In the genomic region with DNA sequence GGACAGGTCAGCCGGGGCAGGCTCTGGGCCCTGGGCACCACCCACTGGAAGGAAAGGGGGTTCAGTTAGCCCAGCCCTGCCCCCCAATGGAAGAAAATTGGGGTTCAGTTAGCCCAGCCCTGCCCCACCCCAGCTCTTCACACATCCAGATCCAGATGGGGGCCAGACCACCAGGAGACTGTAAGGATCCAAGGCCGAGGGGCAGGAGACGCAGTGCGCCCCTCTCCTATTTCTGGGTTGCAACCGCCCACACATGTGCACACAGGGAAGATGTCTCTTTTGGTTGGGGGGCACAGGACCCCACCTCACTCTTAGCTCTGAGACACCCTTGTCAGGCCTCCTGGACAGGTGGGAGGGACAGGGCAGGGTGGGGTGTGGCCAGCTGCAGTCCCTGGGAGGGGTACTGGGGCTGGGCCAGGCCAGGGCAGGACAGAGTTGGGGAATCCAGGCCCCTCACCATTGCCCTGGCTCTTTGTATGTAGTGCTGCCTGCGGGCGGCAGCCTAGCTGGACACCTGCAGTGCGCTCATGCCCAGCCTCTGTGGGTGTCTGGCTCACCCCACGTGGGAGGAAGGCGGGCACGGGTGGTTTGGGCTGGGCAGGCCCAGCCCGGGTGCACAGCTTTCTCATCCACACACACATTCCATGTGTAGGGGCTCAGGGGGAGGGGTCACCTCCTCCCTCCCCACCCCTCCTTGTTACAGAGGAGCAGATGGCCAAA, we compare ENCODE assay signal across 23 cellular contexts.
DNase-seq lines count a peak whose midpoint lies in the region; ATAC-seq and TF ChIP-seq lines count a peak whose summit lies in the region.
"Had no signal": no experiment of that assay in that cellular context is flagged by ENCODE, and none has a peak within 500 bp of the region (broad histone marks: within the 10 kb centered on the region; RNA-seq: fewer than 3 reads in every experiment).

No MANE protein-coding gene starts in this region.

- H3K27ac ChIP-seq in HEK293 (ENCODE audit: extremely low read depth, low read depth, low read length) (no peak overlapping the region), OCI-LY1 (ENCODE audit: low read depth, low read length, poor library complexity, severe bottlenecking) (peak overlapping the region; percentile 97), right cardiac atrium (ENCODE audit: low read length) (no peak overlapping the region), spleen (peak overlapping the region in 4 of 8 donors; percentile 53 to 86 (median 68))
- H3K27ac ChIP-seq: breast epithelium, lower lobe of right lung, neutrophil had no signal

- H3K9me2 ChIP-seq in OCI-LY1 (ENCODE audit: low read depth, low read length): no peaks in the 10 kb centered on the region

- ATAC-seq in right cardiac atrium: no peak
- ATAC-seq: activated T-cell treated with anti-CD3 and anti-CD28 coated beads, Interleukin-2, amount 50 U/mL, for 72 hours; CD8-positive, alpha-beta T cell; lower lobe of right lung had no signal

- H3K4me3 ChIP-seq in HEK293 (ENCODE audit: low read depth, low read length) (no peak overlapping the region), OCI-LY1 (ENCODE audit: low read depth, low read length, poor library complexity, severe bottlenecking) (no peak overlapping the region), right cardiac atrium (ENCODE audit: low read length) (no peak overlapping the region), spleen (no peak overlapping the region)
- H3K4me3 ChIP-seq: breast epithelium, lower lobe of right lung, Peyer's patch had no signal

- CTCF ChIA-PET in HEK293 (lab: Yijun Ruan, JAX): no interaction called here

- peak overlapping the region; percentile 59; the same call in 1 of the 2 replicates for H3K9ac ChIP-seq in OCI-LY1 (ENCODE audit: low read length)

- H3K9me3 ChIP-seq in HEK293 (ENCODE audit: control insufficient read depth, insufficient read depth, low read depth, low read length) (no peaks in the 10 kb centered on the region), OCI-LY1 (ENCODE audit: low read length) (no peaks in the 10 kb centered on the region), right cardiac atrium (ENCODE audit: control insufficient read depth, low read length) (no peaks in the 10 kb centered on the region), spleen (no peaks in the 10 kb centered on the region)
- H3K9me3 ChIP-seq: breast epithelium, lower lobe of right lung, neutrophil, Peyer's patch had no signal

- no peak overlapping the region for H2AFZ ChIP-seq in OCI-LY1 (ENCODE audit: low read length)

- 88% methylated on average over 12 of the region's 12 CpGs for WGBS in right cardiac atrium
- WGBS in spleen, 5 donors: 67 to 94% (median 77%) methylated on average over 4 to 12 of the region's 12 CpGs

- no peaks in the 10 kb centered on the region for H4K20me1 ChIP-seq in OCI-LY1 (ENCODE audit: insufficient read depth, low read length)

- DNase-seq in right cardiac atrium: peak; percentile 9 to 45 (median 30)
- DNase-seq in spleen: peak; percentile 81
- no peak for DNase-seq in C1 segment of cervical spinal cord (lab: John Stamatoyannopoulos, UW)
- no peak for DNase-seq in SIG-M5 (lab: John Stamatoyannopoulos, UW)
- DNase-seq in activated CD4-positive, CD25-positive, alpha-beta regulatory T cell (lab: John Stamatoyannopoulos, UW): no peak
- DNase-seq: activated CD4-positive, alpha-beta T cell treated with anti-CD3 and anti-CD28 coated beads for 4 hours; activated naive CD4-positive, alpha-beta T cell treated with anti-CD3 and anti-CD28 coated beads for 36 hours; activated T-cell treated with anti-CD3 and anti-CD28 coated beads, Interleukin-2, amount 50 U/mL, for 72 hours; amniotic stem cell; CD8-positive, alpha-beta T cell; cortex of kidney; lower lobe of right lung; MV-4-11; NCI-H1694; NCI-H2171; Peyer's patch; stimulated activated CD4-positive, alpha-beta T cell treated with anti-CD3 and anti-CD28 coated beads, Interleukin-4, amount 100 ng/mL, for 1 hour; stimulated activated naive CD4-positive, alpha-beta T cell treated with Interleukin-2 at 50 U/mL for 16 hours; trophoblast cell had no signal

- H3K79me2 ChIP-seq in OCI-LY1 (ENCODE audit: insufficient read depth, low read length): no peaks in the 10 kb centered on the region

- H3F3A ChIP-seq in OCI-LY1 (ENCODE audit: insufficient read depth, low read length): no peaks in the 10 kb centered on the region

- H3K4me2 ChIP-seq in OCI-LY1 (ENCODE audit: low read length): peak overlapping the region; percentile 37; the same call in 1 of the 2 replicates

- no peaks in the 10 kb centered on the region for H3K4me1 ChIP-seq in HEK293 (ENCODE audit: control insufficient read depth, insufficient read depth, low read length)
- H3K4me1 ChIP-seq in OCI-LY1 (ENCODE audit: insufficient read depth, low read length, severe bottlenecking): peaks cover 98% of the 10 kb centered on the region
- no peaks in the 10 kb centered on the region for H3K4me1 ChIP-seq in right cardiac atrium (ENCODE audit: control insufficient read depth, insufficient read depth, low read length)
- peaks cover 3 to 94% (median 73%) of the 10 kb centered on the region in 6 donors for H3K4me1 ChIP-seq in spleen
- H3K4me1 ChIP-seq: breast epithelium, lower lobe of right lung had no signal

- H3K27me3 ChIP-seq in OCI-LY1 (ENCODE audit: insufficient read depth, low read length) (no peaks in the 10 kb centered on the region), right cardiac atrium (ENCODE audit: control insufficient read depth, insufficient read depth) (no peaks in the 10 kb centered on the region), spleen (replicated peaks in 1 of 7) (no peaks in the 10 kb centered on the region)
- H3K27me3 ChIP-seq: breast epithelium, neutrophil, Peyer's patch had no signal

- intact Hi-C loops in right cardiac atrium (cut with DNase I) (no loop called here), spleen (cut with DNase I; ENCODE audit: low total_unique reads) (no loop called here)

- H3K36me3 ChIP-seq in HEK293 (ENCODE audit: control insufficient read depth in 2 of 2, insufficient read depth in 1 of 2, low read length in 2 of 2) (no peaks in the 10 kb centered on the region), OCI-LY1 (ENCODE audit: insufficient read depth, low read length) (no peaks in the 10 kb centered on the region), spleen (no peaks in the 10 kb centered on the region)
- H3K36me3 ChIP-seq: breast epithelium, lower lobe of right lung, neutrophil, Peyer's patch had no signal

- POLR2A ChIA-PET in HEK293 (lab: Yijun Ruan, JAX): no interaction called here

- no peak for TF ChIP-seq CTCF in HEK293 (tag by site-specific recombination; IDR thresholded peaks at IDR 0.05)
- TF ChIP-seq CTCF in OCI-LY1 (IDR thresholded peaks at IDR 0.05; ENCODE audit: low read length): no peak
- TF ChIP-seq CTCF in spleen (IDR thresholded peaks at IDR 0.05 in 8 of 11, conservative IDR thresholded peaks at IDR 0.05 in 3 of 11): no peak

- TF ChIP-seq POLR2A in spleen (IDR thresholded peaks at IDR 0.05): no peak

TF ChIP-seq in HEK293, 187 proteins besides CTCF, POLR2A, EP300 and RAD21:
- no peak for TF ChIP-seq ZNF214 (tag by site-specific recombination; IDR thresholded peaks at IDR 0.05; ENCODE audit: borderline replicate concordance)
- peak; percentile 11; the same call in 1 of the 2 replicates for TF ChIP-seq KLF1 (tag by site-specific recombination; IDR thresholded peaks at IDR 0.05)
- TF ChIP-seq ZFHX2 (tag by site-specific recombination; conservative IDR thresholded peaks at IDR 0.05): peak; percentile 55
- TF ChIP-seq ZNF701 (tag by site-specific recombination; IDR thresholded peaks at IDR 0.05): no peak

Comparison
In these comparisons a context has a peak if more than half of its experiments do, and no peak if none do; other contexts are left out.
1. DNase-seq: peak in right cardiac atrium (3 of 3) and spleen (single experiment); none in C1 segment of cervical spinal cord (0 of 14), SIG-M5 (single experiment) and activated CD4-positive, CD25-positive, alpha-beta regulatory T cell (0 of 4).